In the genomic region with DNA sequence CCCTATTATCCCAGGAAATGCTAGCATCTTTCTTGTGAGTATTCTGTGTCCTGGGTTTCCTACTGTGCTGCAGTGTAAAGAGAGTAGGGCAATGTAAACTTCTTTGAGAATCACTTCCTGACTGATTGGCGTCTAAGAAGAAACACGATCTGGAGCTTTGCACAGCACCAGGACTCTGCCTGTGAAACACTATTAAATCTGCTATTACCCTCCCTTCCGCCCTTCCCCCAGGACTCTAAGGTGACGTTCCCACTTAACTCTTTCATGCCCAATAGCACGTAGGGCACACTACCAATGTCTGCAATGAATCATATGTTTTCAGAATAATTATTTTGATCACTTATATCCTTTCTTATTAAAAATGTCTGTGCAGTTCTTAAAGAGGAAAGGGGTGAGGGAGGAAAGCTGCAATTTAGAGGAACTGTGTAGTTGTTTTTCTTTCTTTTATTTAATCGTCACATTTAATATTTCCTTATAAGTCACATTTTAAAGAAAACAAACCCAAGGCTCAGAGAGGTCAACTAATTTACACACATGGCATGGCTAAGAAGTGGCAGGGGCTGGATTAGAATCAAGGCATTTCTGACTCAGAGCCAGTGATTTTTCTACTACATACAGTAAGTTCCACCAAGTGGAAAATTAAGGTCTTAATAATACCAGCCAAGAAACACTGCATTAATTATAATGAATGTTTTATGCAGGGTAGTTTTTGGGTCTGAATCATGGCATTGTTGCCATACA, we compare ENCODE assay signal across 9 cellular contexts.
DNase-seq lines count a peak whose midpoint lies in the region; TF ChIP-seq lines count a peak whose summit lies in the region.
"Had no signal": no experiment of that assay in that cellular context is flagged by ENCODE, and none has a peak within 500 bp of the region (broad histone marks: within the 10 kb centered on the region; RNA-seq: fewer than 3 reads in every experiment).

No MANE protein-coding gene starts in this region.

- no peak overlapping the region for H3K4me3 ChIP-seq in tibial nerve

- WGBS in tibial nerve, 2 donors: 2 to 7% methylated on average over 6 of the region's 6 CpGs

- H3K27ac ChIP-seq in tibial nerve: peak overlapping the region in 2 of 4 donors; percentile 42 to 59

- H3K27me3 ChIP-seq in tibial nerve: no peaks in the 10 kb centered on the region

- H3K36me3 Mint-ChIP-seq in chondrocyte (ENCODE audit: low read depth) (no peaks in the 10 kb centered on the region), mesothelial cell of epicardium (no peaks in the 10 kb centered on the region)
- H3K36me3 Mint-ChIP-seq: activated naive CD8-positive, alpha-beta T cell treated with anti-CD3 and anti-CD28 coated beads, Interleukin-2, amount 10 ng/mL, durations not matched to agents 7 days and 5 days had no signal

- H3K4me3 Mint-ChIP-seq in chondrocyte (ENCODE audit: unreplicated experiment) (no peak overlapping the region), mesothelial cell of epicardium (no peak overlapping the region)
- H3K4me3 Mint-ChIP-seq: activated naive CD8-positive, alpha-beta T cell treated with anti-CD3 and anti-CD28 coated beads, Interleukin-2, amount 10 ng/mL, durations not matched to agents 7 days and 5 days had no signal

- H3K27me3 Mint-ChIP-seq in chondrocyte (ENCODE audit: low read depth): no peaks in the 10 kb centered on the region
- H3K27me3 Mint-ChIP-seq in mesothelial cell of epicardium (ENCODE audit: low read depth): no peaks in the 10 kb centered on the region

- H3K27ac Mint-ChIP-seq in chondrocyte (ENCODE audit: unreplicated experiment) (peak overlapping the region; percentile 91), mesothelial cell of epicardium (peak overlapping the region; percentile 83)
- H3K27ac Mint-ChIP-seq: activated naive CD8-positive, alpha-beta T cell treated with anti-CD3 and anti-CD28 coated beads, Interleukin-2, amount 10 ng/mL, durations not matched to agents 7 days and 5 days had no signal

- DNase-seq in DMS53 (lab: John Stamatoyannopoulos, UW) (peak; percentile 69), NCI-H2196 treated with DMSO at 0.1 percent for 48 hours (lab: John Stamatoyannopoulos, UW; ENCODE audit: unreplicated experiment) (peak; percentile 16), chondrocyte (ENCODE audit: low spot score) (no peak), mesothelial cell of epicardium (ENCODE audit: low spot score in 2 of 2, unreplicated experiment in 2 of 2) (no peak), COLO668 (lab: John Stamatoyannopoulos, UW; ENCODE audit: unreplicated experiment) (no peak), tibial nerve (ENCODE audit: low spot score in 2 of 2) (no peak), OCI-M2 (lab: John Stamatoyannopoulos, UW; ENCODE audit: unreplicated experiment) (no peak), GOT3 (lab: John Stamatoyannopoulos, UW) (no peak)
- DNase-seq: activated naive CD8-positive, alpha-beta T cell treated with anti-CD3 and anti-CD28 coated beads, Interleukin-2, amount 10 ng/mL, durations not matched to agents 7 days and 5 days had no signal

- H3K9me3 Mint-ChIP-seq in chondrocyte (ENCODE audit: low read depth): peaks cover 6% of the 10 kb centered on the region
- H3K9me3 Mint-ChIP-seq in mesothelial cell of epicardium: no peaks in the 10 kb centered on the region
- H3K9me3 Mint-ChIP-seq: activated naive CD8-positive, alpha-beta T cell treated with anti-CD3 and anti-CD28 coated beads, Interleukin-2, amount 10 ng/mL, durations not matched to agents 7 days and 5 days had no signal

- no peak for TF ChIP-seq POLR2A in tibial nerve (IDR thresholded peaks at IDR 0.05)

- TF ChIP-seq CTCF in chondrocyte (IDR thresholded peaks at IDR 0.05) (peak; percentile 17), mesothelial cell of epicardium (IDR thresholded peaks at IDR 0.05; ENCODE audit: unreplicated experiment) (no peak), tibial nerve (IDR thresholded peaks at IDR 0.05) (no peak)

- peaks cover 81% of the 10 kb centered on the region for H3K4me1 Mint-ChIP-seq in chondrocyte (ENCODE audit: low read depth)
- peaks cover 59% of the 10 kb centered on the region for H3K4me1 Mint-ChIP-seq in mesothelial cell of epicardium
- H3K4me1 Mint-ChIP-seq: activated naive CD8-positive, alpha-beta T cell treated with anti-CD3 and anti-CD28 coated beads, Interleukin-2, amount 10 ng/mL, durations not matched to agents 7 days and 5 days had no signal

- peaks cover 0 to 52% (median 12%) of the 10 kb centered on the region in 4 donors for H3K4me1 ChIP-seq in tibial nerve

- no peak for TF ChIP-seq EP300 in tibial nerve (IDR thresholded peaks at IDR 0.05)

- H3K36me3 ChIP-seq in tibial nerve: no peaks in the 10 kb centered on the region

- H3K9me3 ChIP-seq in tibial nerve: no peaks in the 10 kb centered on the region

Comparison
In these comparisons a context has a peak if more than half of its experiments do, and no peak if none do; other contexts are left out.
1. DNase-seq: peak in DMS53 (single experiment) and NCI-H2196 treated with DMSO at 0.1 percent for 48 hours (single experiment); none in chondrocyte (single experiment), mesothelial cell of epicardium (0 of 2), COLO668 (single experiment), tibial nerve (0 of 2), OCI-M2 (single experiment) and GOT3 (single experiment).